ENCODE assay signal across 24 cellular contexts in the genomic region with DNA sequence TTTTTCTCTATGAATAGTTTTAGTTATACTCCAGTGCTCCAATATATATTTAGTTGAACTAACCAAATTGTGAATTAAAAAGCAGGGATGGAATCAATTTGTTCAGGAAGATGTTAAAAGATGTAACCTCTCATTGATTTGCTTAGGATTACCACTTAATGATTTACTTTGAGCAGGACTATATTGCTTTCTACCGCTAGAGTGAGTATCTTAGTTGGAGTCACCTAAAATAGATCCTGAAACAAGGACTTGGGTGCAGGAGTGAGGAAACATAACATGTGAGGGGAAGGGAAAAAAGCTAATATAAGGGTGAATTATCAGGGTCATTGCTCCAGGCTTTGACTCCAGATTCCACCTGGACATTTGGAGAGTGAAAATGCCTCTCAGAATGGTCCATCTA.
"Had no signal": no experiment of that assay in that cellular context is flagged by ENCODE, and none has a peak within 500 bp of the region (broad histone marks: within the 10 kb centered on the region; RNA-seq: fewer than 3 reads in every experiment).

No MANE protein-coding gene starts in this region.

- H3K36me3 Mint-ChIP-seq: activated naive CD4-positive, alpha-beta T cell treated with anti-CD3 and anti-CD28 coated beads, Interleukin-2, amount 10 ng/mL, durations not matched to agents 7 days and 5 days; stimulated activated memory B cell treated with anti-CD40 and anti-IgM and Interleukin-4, amounts not matched to agents 10 μg/mL and 1 μg/mL and 100 μg/mL, for 72 hours had no signal

- H3K9me3 ChIP-seq: esophagus muscularis mucosa, gastroesophageal sphincter, stomach, suprapubic skin, uterus had no signal

- H3K27me3 ChIP-seq: esophagus muscularis mucosa, gastroesophageal sphincter, stomach, suprapubic skin, uterus had no signal

- H3K4me2 ChIP-seq: smooth muscle cell had no signal

- DNase-seq: activated CD4-positive, alpha-beta memory T cell treated with anti-CD3 and anti-CD28 coated beads, Interleukin-2, amount 10 ng/mL, durations not matched to agents 7 days and 5 days; activated CD4-positive, alpha-beta T cell treated with anti-CD3 and anti-CD28 coated beads for 48 hours; activated CD4-positive, CD25-positive, alpha-beta regulatory T cell; activated effector memory CD4-positive, alpha-beta T cell treated with anti-CD3 and anti-CD28 coated beads, Interleukin-2, amount 50 U/mL, for 16 hours; activated naive CD4-positive, alpha-beta T cell treated with anti-CD3 and anti-CD28 coated beads, Interleukin-2, amount 10 ng/mL, durations not matched to agents 7 days and 5 days; amygdala; cerebellar nuclear complex; effector CD4-positive, alpha-beta T cell; head of caudate nucleus; hypothalamus; left ventricle myocardium superior; stimulated activated CD4-positive, alpha-beta T cell treated with anti-CD3 and anti-CD28 coated beads, Interleukin-15, amount 100 ng/mL, for 24 hours; stomach; T1000; trophoblast cell; uterus had no signal

- H3K4me1 ChIP-seq: esophagus muscularis mucosa, gastroesophageal sphincter, parathyroid adenoma, stomach, suprapubic skin, uterus had no signal

- H3K27ac ChIP-seq: esophagus muscularis mucosa, gastroesophageal sphincter, parathyroid adenoma, stomach, suprapubic skin, uterus had no signal

- H3K36me3 ChIP-seq: esophagus muscularis mucosa, gastroesophageal sphincter, stomach, suprapubic skin, uterus had no signal

- ATAC-seq: gastroesophageal sphincter; left ventricle myocardium superior; natural killer cell treated with Interleukin-12 subunit alpha and Interleukin-12 subunit beta and Interleukin-15 and Interleukin-18, amount 100 ng/mL, for 72 hours; sciatic nerve; stimulated activated memory B cell treated with anti-CD40 and anti-IgM and Interleukin-4, amounts not matched to agents 10 μg/mL and 1 μg/mL and 100 μg/mL, for 72 hours had no signal

- H3K4me3 ChIP-seq: esophagus muscularis mucosa, gastroesophageal sphincter, smooth muscle cell, stomach, suprapubic skin, uterus had no signal

- H3K4me1 Mint-ChIP-seq: activated CD4-positive, alpha-beta memory T cell treated with anti-CD3 and anti-CD28 coated beads, Interleukin-2, amount 10 ng/mL, durations not matched to agents 7 days and 5 days; activated naive CD4-positive, alpha-beta T cell treated with anti-CD3 and anti-CD28 coated beads, Interleukin-2, amount 10 ng/mL, durations not matched to agents 7 days and 5 days; stimulated activated memory B cell treated with anti-CD40 and anti-IgM and Interleukin-4, amounts not matched to agents 10 μg/mL and 1 μg/mL and 100 μg/mL, for 72 hours had no signal

- H3K9ac ChIP-seq: parathyroid adenoma had no signal

- H2AFZ ChIP-seq: parathyroid adenoma had no signal

- H3K9me3 Mint-ChIP-seq: activated CD4-positive, alpha-beta memory T cell treated with anti-CD3 and anti-CD28 coated beads, Interleukin-2, amount 10 ng/mL, durations not matched to agents 7 days and 5 days; activated naive CD4-positive, alpha-beta T cell treated with anti-CD3 and anti-CD28 coated beads, Interleukin-2, amount 10 ng/mL, durations not matched to agents 7 days and 5 days had no signal

- H3K27me3 Mint-ChIP-seq: activated CD4-positive, alpha-beta memory T cell treated with anti-CD3 and anti-CD28 coated beads, Interleukin-2, amount 10 ng/mL, durations not matched to agents 7 days and 5 days; activated naive CD4-positive, alpha-beta T cell treated with anti-CD3 and anti-CD28 coated beads, Interleukin-2, amount 10 ng/mL, durations not matched to agents 7 days and 5 days; natural killer cell treated with Interleukin-12 subunit alpha and Interleukin-12 subunit beta and Interleukin-15 and Interleukin-18, amount 100 ng/mL, for 72 hours; stimulated activated memory B cell treated with anti-CD40 and anti-IgM and Interleukin-4, amounts not matched to agents 10 μg/mL and 1 μg/mL and 100 μg/mL, for 72 hours had no signal

- H3K27ac Mint-ChIP-seq: activated CD4-positive, alpha-beta memory T cell treated with anti-CD3 and anti-CD28 coated beads, Interleukin-2, amount 10 ng/mL, durations not matched to agents 7 days and 5 days; activated naive CD4-positive, alpha-beta T cell treated with anti-CD3 and anti-CD28 coated beads, Interleukin-2, amount 10 ng/mL, durations not matched to agents 7 days and 5 days; natural killer cell treated with Interleukin-12 subunit alpha and Interleukin-12 subunit beta and Interleukin-15 and Interleukin-18, amount 100 ng/mL, for 72 hours; stimulated activated memory B cell treated with anti-CD40 and anti-IgM and Interleukin-4, amounts not matched to agents 10 μg/mL and 1 μg/mL and 100 μg/mL, for 72 hours had no signal

- H3K79me2 ChIP-seq: parathyroid adenoma had no signal

- H3K4me3 Mint-ChIP-seq: activated CD4-positive, alpha-beta memory T cell treated with anti-CD3 and anti-CD28 coated beads, Interleukin-2, amount 10 ng/mL, durations not matched to agents 7 days and 5 days; activated naive CD4-positive, alpha-beta T cell treated with anti-CD3 and anti-CD28 coated beads, Interleukin-2, amount 10 ng/mL, durations not matched to agents 7 days and 5 days; natural killer cell treated with Interleukin-12 subunit alpha and Interleukin-12 subunit beta and Interleukin-15 and Interleukin-18, amount 100 ng/mL, for 72 hours; stimulated activated memory B cell treated with anti-CD40 and anti-IgM and Interleukin-4, amounts not matched to agents 10 μg/mL and 1 μg/mL and 100 μg/mL, for 72 hours had no signal
